In the genomic region with DNA sequence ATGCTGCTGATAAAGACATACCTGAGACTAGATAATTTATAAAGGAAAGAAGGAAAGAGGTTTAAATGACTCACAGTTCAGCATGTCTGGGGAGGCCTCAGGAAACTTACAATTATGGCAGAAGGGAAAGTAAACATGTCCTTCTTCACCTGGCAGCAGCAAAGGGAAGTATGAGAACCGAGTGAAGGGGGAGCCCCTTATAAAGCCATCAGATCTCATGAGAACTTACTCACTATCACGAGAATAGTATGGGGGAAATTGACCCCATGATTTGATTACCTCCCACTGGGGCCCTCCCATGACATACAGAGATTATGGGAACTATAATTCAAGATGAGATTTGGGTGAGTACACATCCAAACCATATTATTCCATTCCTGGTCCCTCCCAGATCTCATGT, we compare ENCODE assay signal across 9 cellular contexts.
"Had no signal": no experiment of that assay in that cellular context is flagged by ENCODE, and none has a peak within 500 bp of the region (broad histone marks: within the 10 kb centered on the region; RNA-seq: fewer than 3 reads in every experiment).

No MANE protein-coding gene starts in this region.

- H3K27ac ChIP-seq: GM23248, HL-60 had no signal

- H2AFZ ChIP-seq: GM23248 had no signal

- H3K4me3 ChIP-seq: GM23248, HAP-1 had no signal

- H3K4me3 Mint-ChIP-seq: HFFc6, IgD-negative memory B cell had no signal

- H3K27me3 Mint-ChIP-seq: IgD-negative memory B cell had no signal

- DNase-seq: GM23248, GOT3, H7, HFFc6 had no signal

- H3K36me3 ChIP-seq: HAP-1 had no signal

- ATAC-seq: HCT116, HepG2 had no signal

- H3K4me1 ChIP-seq: HAP-1 had no signal

- H3K27ac Mint-ChIP-seq: HFFc6, IgD-negative memory B cell had no signal

- H3K9ac ChIP-seq: GM23248 had no signal
